In the genomic region with DNA sequence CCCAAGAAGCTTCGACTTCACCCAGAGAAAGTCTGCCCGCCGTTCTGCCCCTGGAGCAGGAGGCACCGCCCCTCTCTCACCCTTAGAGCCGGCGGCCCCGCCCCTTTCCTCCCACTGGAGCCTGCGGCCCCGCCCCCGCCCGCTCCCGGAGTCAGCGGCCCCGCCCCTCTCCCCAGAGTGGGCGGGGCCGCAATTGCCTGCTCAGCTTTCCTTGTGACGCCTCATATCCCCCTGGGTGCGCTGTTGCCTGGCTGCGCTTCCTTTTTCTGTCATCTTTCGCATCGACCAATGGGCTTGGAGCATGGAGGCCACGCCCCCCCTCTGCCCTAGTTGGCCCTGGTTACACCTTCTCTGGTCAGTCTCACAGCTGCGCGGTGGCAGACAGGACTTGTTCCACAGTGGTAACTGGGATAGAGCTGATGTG, we compare ENCODE assay signal across 24 cellular contexts. TPM values are rescaled to one million over a fixed set of nuclear protein-coding genes. Genes with fewer than 3 reads are reported as not detected.
A peak's percentile ranks its signal among the peaks of the same experiment; 100 is the strongest.
DNase-seq lines count a peak whose midpoint lies in the region; ATAC-seq and TF ChIP-seq lines count a peak whose summit lies in the region.
"Had no signal": no experiment of that assay in that cellular context is flagged by ENCODE, and none has a peak within 500 bp of the region (broad histone marks: within the 10 kb centered on the region; RNA-seq: fewer than 3 reads in every experiment).

No MANE protein-coding gene starts in this region.

- H3K4me3 ChIP-seq in NB4 (ENCODE audit: low read depth, low read length): no peak overlapping the region
- H3K4me3 ChIP-seq in left ventricle myocardium inferior: no peak overlapping the region
- H3K4me3 ChIP-seq in parathyroid adenoma (ENCODE audit: low read depth, low read length): peak overlapping the region; percentile 37
- H3K4me3 ChIP-seq: cardiac muscle cell, prostate gland, smooth muscle cell had no signal

- no peak for ATAC-seq in GM19324 (IDR thresholded peaks at IDR 0.05; ENCODE audit: low FRiP score, unreplicated experiment)
- no peak for ATAC-seq in HG03565 (IDR thresholded peaks at IDR 0.05; ENCODE audit: unreplicated experiment)
- ATAC-seq: naive thymus-derived CD4-positive, alpha-beta T cell had no signal

- H3K9ac ChIP-seq in parathyroid adenoma: no peak overlapping the region
- H3K9ac ChIP-seq: KMS-11 had no signal

- H3K79me2 ChIP-seq in parathyroid adenoma: no peaks in the 10 kb centered on the region

- no peak for TF ChIP-seq POLR2A in NB4 (IDR thresholded peaks at IDR 0.05; ENCODE audit: extremely low read depth, insufficient read length)

- H3K36me3 ChIP-seq in left ventricle myocardium inferior (no peaks in the 10 kb centered on the region), parathyroid adenoma (ENCODE audit: control insufficient read depth, insufficient read depth, low read length) (no peaks in the 10 kb centered on the region)
- H3K36me3 ChIP-seq: cardiac muscle cell, prostate gland had no signal

- DNase-seq in NB4 (ENCODE audit: low read depth) (peak; percentile 16), RPMI8226 (peak; percentile 53), left ventricle myocardium inferior (peak; percentile 57), NCI-H510A (lab: John Stamatoyannopoulos, UW) (no peak), NCI-H1436 treated with DMSO at 0.1 percent for 48 hours (lab: John Stamatoyannopoulos, UW) (no peak)
- DNase-seq: activated CD4-positive, alpha-beta T cell treated with anti-CD3 and anti-CD28 coated beads, Interleukin-2, amount 50 U/mL, for 4 hours; activated gamma-delta T cell; AML-193; H9; kidney; mesenchymal stem cell; naive thymus-derived CD4-positive, alpha-beta T cell; NCI-H1048; NCI-H2081 treated with DMSO at 0.1 percent for 48 hours; NCI-H748 treated with DMSO at 0.1 percent for 48 hours; OCI-M1; stimulated activated CD4-positive, alpha-beta T cell treated with anti-CD3 and anti-CD28 coated beads, Interleukin-4, amount 100 ng/mL, for 1 hour had no signal

- intact Hi-C loops in left ventricle myocardium inferior (cut with micrococcal nuclease): no loop called here

- peak overlapping the region; percentile 58 for H3K4me2 ChIP-seq in parathyroid adenoma (ENCODE audit: low read length)
- H3K4me2 ChIP-seq: KMS-11, smooth muscle cell had no signal

- H3K27ac ChIP-seq in left ventricle myocardium inferior (replicated peaks): no peak overlapping the region
- H3K27ac ChIP-seq in parathyroid adenoma: no peak overlapping the region
- H3K27ac ChIP-seq: cardiac muscle cell, KMS-11, prostate gland had no signal

- H3K9me3 ChIP-seq in left ventricle myocardium inferior (replicated peaks): peaks cover 10% of the 10 kb centered on the region
- no peaks in the 10 kb centered on the region for H3K9me3 ChIP-seq in parathyroid adenoma (ENCODE audit: control insufficient read depth, low read length)
- H3K9me3 ChIP-seq: prostate gland had no signal

- H3K27me3 ChIP-seq in left ventricle myocardium inferior (ENCODE audit: low read depth): peaks cover 63% of the 10 kb centered on the region
- no peaks in the 10 kb centered on the region for H3K27me3 ChIP-seq in parathyroid adenoma (ENCODE audit: control insufficient read depth, insufficient read depth, low read length)
- H3K27me3 ChIP-seq: cardiac muscle cell had no signal

- TF ChIP-seq CTCF in NB4 (IDR thresholded peaks at IDR 0.05; ENCODE audit: low read depth, low read length) (no peak), left ventricle myocardium inferior (IDR thresholded peaks at IDR 0.05; ENCODE audit: borderline replicate concordance) (no peak), parathyroid adenoma (IDR thresholded peaks at IDR 0.05) (no peak)

- no peak overlapping the region for H2AFZ ChIP-seq in parathyroid adenoma

- no peaks in the 10 kb centered on the region for H3K4me1 ChIP-seq in left ventricle myocardium inferior
- H3K4me1 ChIP-seq in parathyroid adenoma: no peaks in the 10 kb centered on the region
- H3K4me1 ChIP-seq: prostate gland had no signal

RNA-seq across cellular contexts. Expression of a gene that starts 38.2 kb away (rescaled TPM):
- total RNA-seq in left ventricle myocardium inferior: 0.08 TPM
- total RNA-seq: cardiac muscle cell, H9, smooth muscle cell had no signal

Comparison
In these comparisons a context has a peak if more than half of its experiments do, and no peak if none do; other contexts are left out.
1. DNase-seq: peak in NB4 (single experiment), RPMI8226 (single experiment) and left ventricle myocardium inferior (single experiment); none in NCI-H510A (single experiment) and NCI-H1436 treated with DMSO at 0.1 percent for 48 hours (single experiment).